Comparison of ENCODE assay signal across 23 cellular contexts in genomic region chr1:118564961-118565360, GRCh38.
"Had no signal": no experiment of that assay in that cellular context is flagged by ENCODE, and none has a peak within 500 bp of the region (broad histone marks: within the 10 kb centered on the region; RNA-seq: fewer than 3 reads in every experiment).

No MANE protein-coding gene starts in this region.

- H3K4me3 ChIP-seq: adrenal gland, body of pancreas, coronary artery, dorsolateral prefrontal cortex, spleen, testis, transverse colon had no signal

- H3K4me3 Mint-ChIP-seq: activated naive CD8-positive, alpha-beta T cell treated with anti-CD3 and anti-CD28 coated beads for 36 hours; natural killer cell treated with Interleukin-12 subunit alpha and Interleukin-12 subunit beta and Interleukin-15 and Interleukin-18, amount 100 ng/mL, for 72 hours; T-helper 1 cell treated with Interleukin-12 subunit alpha and Interleukin-12 subunit beta and Interleukin-4 antibody, amounts not matched to agents 30 μg/mL and 1 μg/mL, for 36 hours had no signal

- H3K27ac ChIP-seq: adrenal gland, body of pancreas, coronary artery, spleen, testis, transverse colon, VCaP had no signal

- H3K27me3 Mint-ChIP-seq: activated naive CD8-positive, alpha-beta T cell treated with anti-CD3 and anti-CD28 coated beads for 36 hours; natural killer cell treated with Interleukin-12 subunit alpha and Interleukin-12 subunit beta and Interleukin-15 and Interleukin-18, amount 100 ng/mL, for 72 hours had no signal

- H3K9me3 ChIP-seq: adrenal gland, body of pancreas, spleen, testis, transverse colon had no signal

- ATAC-seq: body of pancreas; natural killer cell treated with Interleukin-12 subunit alpha and Interleukin-12 subunit beta and Interleukin-15 and Interleukin-18, amount 100 ng/mL, for 72 hours had no signal

- H3K4me1 ChIP-seq: adrenal gland, body of pancreas, spleen, testis, transverse colon had no signal

- FAIRE-seq: TTC549 had no signal

- DNase-seq: activated CD4-positive, alpha-beta T cell treated with anti-CD3 and anti-CD28 coated beads for 48 hours; activated CD4-positive, alpha-beta T cell treated with anti-CD3 and anti-CD28 coated beads, Interleukin-2, amount 50 U/mL, for 48 hours; activated CD8-positive, alpha-beta memory T cell treated with anti-CD3 and anti-CD28 coated beads for 24 hours; activated effector memory CD4-positive, alpha-beta T cell treated with Interleukin-2 at 50 U/mL for 16 hours; activated naive CD4-positive, alpha-beta T cell treated with Interleukin-2 at 50 U/mL for 16 hours; activated naive CD8-positive, alpha-beta T cell treated with anti-CD3 and anti-CD28 coated beads for 36 hours; aorta; body of pancreas; effector memory CD4-positive, alpha-beta T cell; head of caudate nucleus; right cardiac atrium; spleen; stimulated activated naive CD4-positive, alpha-beta T cell treated with Interleukin-2 at 50 U/mL for 16 hours; T-helper 9 cell; testis; transverse colon had no signal

- H3K36me3 Mint-ChIP-seq: activated naive CD8-positive, alpha-beta T cell treated with anti-CD3 and anti-CD28 coated beads for 36 hours; natural killer cell treated with Interleukin-12 subunit alpha and Interleukin-12 subunit beta and Interleukin-15 and Interleukin-18, amount 100 ng/mL, for 72 hours had no signal

- H3K27me3 ChIP-seq: adrenal gland, body of pancreas, dorsolateral prefrontal cortex, spleen, testis, transverse colon had no signal

- H3K27ac Mint-ChIP-seq: activated naive CD8-positive, alpha-beta T cell treated with anti-CD3 and anti-CD28 coated beads for 36 hours; natural killer cell treated with Interleukin-12 subunit alpha and Interleukin-12 subunit beta and Interleukin-15 and Interleukin-18, amount 100 ng/mL, for 72 hours; T-helper 1 cell treated with Interleukin-12 subunit alpha and Interleukin-12 subunit beta and Interleukin-4 antibody, amounts not matched to agents 30 μg/mL and 1 μg/mL, for 36 hours had no signal

- H3K4me1 Mint-ChIP-seq: activated naive CD8-positive, alpha-beta T cell treated with anti-CD3 and anti-CD28 coated beads for 36 hours had no signal

- H3K36me3 ChIP-seq: adrenal gland, spleen, transverse colon had no signal

- H3K9me3 Mint-ChIP-seq: activated naive CD8-positive, alpha-beta T cell treated with anti-CD3 and anti-CD28 coated beads for 36 hours; T-helper 1 cell treated with Interleukin-12 subunit alpha and Interleukin-12 subunit beta and Interleukin-4 antibody, amounts not matched to agents 30 μg/mL and 1 μg/mL, for 36 hours had no signal
